In the genomic region with DNA sequence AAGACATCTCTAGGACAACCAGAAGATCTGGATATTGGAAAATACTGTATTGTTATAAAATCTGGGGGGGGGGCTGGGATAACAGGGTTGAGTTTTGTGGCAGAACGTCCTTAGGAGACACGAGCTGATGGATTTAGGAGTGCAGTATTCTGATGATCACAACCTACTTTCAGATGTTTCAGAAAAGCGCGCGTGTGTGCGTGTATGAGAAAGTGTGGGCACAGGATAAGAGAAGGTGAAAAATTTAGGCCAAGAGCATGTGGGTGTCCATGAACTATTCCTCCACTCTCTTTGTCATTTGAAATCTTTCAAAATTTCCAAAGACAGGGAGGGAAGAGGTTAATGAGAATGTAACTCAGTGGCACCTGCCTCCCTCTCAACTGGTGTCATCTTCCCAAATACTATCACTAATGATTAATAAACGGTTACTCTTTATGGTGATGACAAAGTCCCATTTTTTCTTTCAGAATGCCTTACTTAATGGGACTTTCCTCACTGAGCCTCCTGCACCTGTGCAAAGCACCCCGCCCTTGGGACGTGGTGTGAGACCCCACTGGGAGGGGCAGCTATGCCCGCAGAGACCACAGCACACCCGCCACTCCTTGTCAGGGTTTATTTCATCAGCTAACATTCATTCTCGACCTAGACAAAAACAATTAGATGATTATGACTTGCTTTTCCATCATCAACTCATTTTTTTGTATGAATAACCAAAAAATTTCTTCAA, we compare ENCODE assay signal across 23 cellular contexts.
"Had no signal": no experiment of that assay in that cellular context is flagged by ENCODE, and none has a peak within 500 bp of the region (broad histone marks: within the 10 kb centered on the region; RNA-seq: fewer than 3 reads in every experiment).

No MANE protein-coding gene starts in this region.

- H3K27ac ChIP-seq: adrenal gland, colonic mucosa, esophagus squamous epithelium, gastrocnemius medialis, thyroid gland had no signal

- H3K36me3 ChIP-seq: adrenal gland, colonic mucosa, gastrocnemius medialis, thyroid gland had no signal

- H3K27me3 ChIP-seq: adrenal gland, colonic mucosa, dorsolateral prefrontal cortex, esophagus squamous epithelium, gastrocnemius medialis, thyroid gland had no signal

- H3K4me3 ChIP-seq: adrenal gland, colonic mucosa, dorsolateral prefrontal cortex, esophagus squamous epithelium, gastrocnemius medialis, thyroid gland had no signal

- H3K9me3 Mint-ChIP-seq: activated T-helper 1 cell treated with anti-CD3 and anti-CD28 coated beads, Interleukin-12 subunit alpha, Interleukin-12 subunit beta, Interleukin-2, Interleukin-4 antibody, amounts not matched to agents 30 ng/mL and 10 ng/mL and 1 ng/mL, durations not matched to agents 14 hours and 24 hours and 36 hours; central memory CD8-positive, alpha-beta T cell; T-helper 1 cell treated with Interleukin-12 subunit alpha and Interleukin-12 subunit beta and Interleukin-4 antibody, amounts not matched to agents 30 μg/mL and 1 μg/mL, for 36 hours; WTC11 had no signal

- FAIRE-seq: astrocyte, islet of Langerhans had no signal

- DNase-seq: activated naive CD4-positive, alpha-beta T cell; colonic mucosa; dorsolateral prefrontal cortex; esophagus squamous epithelium; gastrocnemius medialis; hypothalamus; left ventricle myocardium superior; mammary epithelial cell; nucleus accumbens; retina; stimulated activated CD4-positive, alpha-beta T cell treated with anti-CD3 and anti-CD28 coated beads, Interleukin-12 subunit alpha, Interleukin-12 subunit beta, amount 100 ng/mL, for 4 hours; stimulated activated CD4-positive, alpha-beta T cell treated with anti-CD3 and anti-CD28 coated beads, Interleukin-4, amount 100 ng/mL, for 4 hours; stimulated activated naive CD8-positive, alpha-beta T cell treated with anti-CD3 and anti-CD28 coated beads, Interleukin-15, Interleukin-2, amounts not matched to agents 100 U/mL and 50 U/mL, for 24 hours; T1000; thyroid gland had no signal

- H3K27me3 Mint-ChIP-seq: activated naive CD8-positive, alpha-beta T cell; central memory CD8-positive, alpha-beta T cell had no signal

- ATAC-seq: gastrocnemius medialis; left ventricle myocardium superior; stimulated activated naive CD8-positive, alpha-beta T cell treated with anti-CD3 and anti-CD28 coated beads, Interleukin-15, Interleukin-2, amounts not matched to agents 100 U/mL and 50 U/mL, for 24 hours; WTC11 had no signal

- H3K4me1 ChIP-seq: colonic mucosa, gastrocnemius medialis had no signal

- H3K36me3 Mint-ChIP-seq: activated naive CD8-positive, alpha-beta T cell; WTC11 had no signal

- H3K9me3 ChIP-seq: adrenal gland, colonic mucosa, esophagus squamous epithelium, gastrocnemius medialis, thyroid gland had no signal

- H3K27ac Mint-ChIP-seq: activated naive CD8-positive, alpha-beta T cell; activated T-helper 1 cell treated with anti-CD3 and anti-CD28 coated beads, Interleukin-12 subunit alpha, Interleukin-12 subunit beta, Interleukin-2, Interleukin-4 antibody, amounts not matched to agents 30 ng/mL and 10 ng/mL and 1 ng/mL, durations not matched to agents 14 hours and 24 hours and 36 hours; T-helper 1 cell treated with Interleukin-12 subunit alpha and Interleukin-12 subunit beta and Interleukin-4 antibody, amounts not matched to agents 30 μg/mL and 1 μg/mL, for 36 hours; WTC11 had no signal

- H3K4me3 Mint-ChIP-seq: activated naive CD8-positive, alpha-beta T cell; activated T-helper 1 cell treated with anti-CD3 and anti-CD28 coated beads, Interleukin-12 subunit alpha, Interleukin-12 subunit beta, Interleukin-2, Interleukin-4 antibody, amounts not matched to agents 30 ng/mL and 10 ng/mL and 1 ng/mL, durations not matched to agents 14 hours and 24 hours and 36 hours; central memory CD8-positive, alpha-beta T cell; T-helper 1 cell treated with Interleukin-12 subunit alpha and Interleukin-12 subunit beta and Interleukin-4 antibody, amounts not matched to agents 30 μg/mL and 1 μg/mL, for 36 hours; WTC11 had no signal
